In genomic region chr5:125316913-125317545, GRCh38 we compare ENCODE assay signal across 14 cellular contexts.
A peak's percentile ranks its signal among the peaks of the same experiment; 100 is the strongest.
DNase-seq lines count a peak whose midpoint lies in the region; ATAC-seq, FAIRE-seq and TF ChIP-seq lines count a peak whose summit lies in the region.
"Had no signal": no experiment of that assay in that cellular context is flagged by ENCODE, and none has a peak within 500 bp of the region (broad histone marks: within the 10 kb centered on the region; RNA-seq: fewer than 3 reads in every experiment).

No MANE protein-coding gene starts in this region.

- H4K8ac ChIP-seq in H1 (ENCODE audit: extremely low read depth, insufficient read depth, low read length): no peak overlapping the region

- no peak overlapping the region for H3K27ac ChIP-seq in H1 (ENCODE audit: low read depth, low read length)
- H3K27ac ChIP-seq: epithelial cell of prostate had no signal

- no peaks in the 10 kb centered on the region for H3K23me2 ChIP-seq in H1 (ENCODE audit: low read depth, low read length)

- no peak overlapping the region for H3K56ac ChIP-seq in H1 (replicated peaks; ENCODE audit: insufficient read length, low read depth, low read length)

- H3K27ac Mint-ChIP-seq in type B pancreatic cell: peak overlapping the region; percentile 8
- H3K27ac Mint-ChIP-seq in stimulated activated naive B cell treated with anti-CD40 and anti-IgM and Interleukin-4, amounts not matched to agents 10 μg/mL and 1 μg/mL and 100 μg/mL, for 72 hours: no peak overlapping the region

- no peak for TF ChIP-seq CTCF in H1 (IDR thresholded peaks at IDR 0.05; ENCODE audit: control extremely low read depth in 1 of 3, insufficient read depth in 1 of 3, low read depth in 1 of 3, low read length in 3 of 3)
- TF ChIP-seq CTCF in type B pancreatic cell (conservative IDR thresholded peaks at IDR 0.05): no peak

- peak overlapping the region; percentile 28 to 53 for H3K4me2 ChIP-seq in H1 (ENCODE audit: insufficient read depth in 1 of 2, low read depth in 2 of 2, low read length in 2 of 2)

- CTCF ChIA-PET in H1 (lab: Charles Lee; ENCODE audit: partially characterized antibody): no interaction called here

- no peak for FAIRE-seq in H1 (lab: Jason Lieb, UNC)

- no peak overlapping the region for H2BK12ac ChIP-seq in H1 (ENCODE audit: low read depth, low read length)

- no peak overlapping the region for H2BK15ac ChIP-seq in H1 (ENCODE audit: low read length)

- peaks cover 18% of the 10 kb centered on the region for H3K4me1 Mint-ChIP-seq in type B pancreatic cell (ENCODE audit: unreplicated experiment)
- H3K4me1 Mint-ChIP-seq in stimulated activated naive B cell treated with anti-CD40 and anti-IgM and Interleukin-4, amounts not matched to agents 10 μg/mL and 1 μg/mL and 100 μg/mL, for 72 hours: no peaks in the 10 kb centered on the region

- TF ChIP-seq EP300 in H1 (IDR thresholded peaks at IDR 0.05; ENCODE audit: borderline replicate concordance in 1 of 2, low read depth in 2 of 2, low read length in 2 of 2): no peak

- peak overlapping the region; percentile 80 for H4K91ac ChIP-seq in H1 (replicated peaks; ENCODE audit: insufficient read length, low read length)

- H2BK5ac ChIP-seq in H1 (ENCODE audit: low read depth, low read length): peak overlapping the region; percentile 42; the same call in 1 of the 2 replicates

- WGBS in H1 (ENCODE audit: extremely low coverage in 1 of 2, insufficient coverage in 1 of 2, insufficient read length in 1 of 2, insufficient replicate concordance in 2 of 2, low coverage in 1 of 2, low lambda C conversion rate in 2 of 2, missing lambda C conversion rate in 1 of 2), 2 experiments: 54% methylated on average over 7 of the region's 7 CpGs; no CpG with 5 or more reads in 1 of the 2 experiments

- H3K79me1 ChIP-seq in H1 (ENCODE audit: low read depth, low read length): no peaks in the 10 kb centered on the region

- no peak overlapping the region for H3K14ac ChIP-seq in H1 (ENCODE audit: insufficient read length)

- H3K4me1 ChIP-seq in H1 (replicated peaks in 1 of 4; ENCODE audit: control insufficient read depth in 3 of 4, insufficient read depth in 4 of 4, low read length in 3 of 4): peaks cover 0 to 3% (median 1%) of the 10 kb centered on the region in 4 experiments; a peak in 4 of 7 replicates

- H2AFZ ChIP-seq in H1 (ENCODE audit: low read length): 0 out of 2 replicates have a peak overlapping the region, but pooled peaks have one; percentile 11

- no peaks in the 10 kb centered on the region for H3K27me3 Mint-ChIP-seq in type B pancreatic cell
- peaks cover 0 to 6% of the 10 kb centered on the region in 2 donors for H3K27me3 Mint-ChIP-seq in stimulated activated naive B cell treated with anti-CD40 and anti-IgM and Interleukin-4, amounts not matched to agents 10 μg/mL and 1 μg/mL and 100 μg/mL, for 72 hours

- H4K5ac ChIP-seq in H1 (ENCODE audit: insufficient read length, low read depth, low read length): peak overlapping the region; percentile 86

- POLR2A ChIA-PET in H1 (lab: Charles Lee; ENCODE audit: partially characterized antibody): interaction anchor here (0.7 kb wide), 1 partner anchor 32 kb away, joined by 3 read pairs; no protein-coding TSS in a partner anchor

- no peak for ATAC-seq in GM21381 (IDR thresholded peaks at IDR 0.05; ENCODE audit: unreplicated experiment)
- ATAC-seq in stimulated activated naive B cell treated with anti-CD40 and anti-IgM and Interleukin-4, amounts not matched to agents 10 μg/mL and 1 μg/mL and 100 μg/mL, for 72 hours (replicated peaks): no peak
- ATAC-seq: mucosa of descending colon, right cardiac atrium had no signal

- no peaks in the 10 kb centered on the region for H3K79me2 ChIP-seq in H1 (ENCODE audit: control insufficient read depth in 1 of 2, insufficient read depth in 2 of 2, low read length in 2 of 2)

- no peak overlapping the region for H3K9ac ChIP-seq in H1 (replicated peaks in 1 of 4; ENCODE audit: extremely low read depth in 1 of 4, low read depth in 3 of 4, low read length in 3 of 4)

- no peak overlapping the region; the same call in 1 of the 2 replicates for H3K18ac ChIP-seq in H1 (ENCODE audit: extremely low read depth, low read length)

- TF ChIP-seq RAD21 in H1 (IDR thresholded peaks at IDR 0.05 in 1 of 2, conservative IDR thresholded peaks at IDR 0.05 in 1 of 2; ENCODE audit: low read depth in 2 of 2, low read length in 2 of 2): no peak

- H3K9me3 Mint-ChIP-seq in type B pancreatic cell: peaks cover 8% of the 10 kb centered on the region
- H3K9me3 Mint-ChIP-seq in stimulated activated naive B cell treated with anti-CD40 and anti-IgM and Interleukin-4, amounts not matched to agents 10 μg/mL and 1 μg/mL and 100 μg/mL, for 72 hours: peaks cover 19% of the 10 kb centered on the region in 2 donors

- peaks cover 6% of the 10 kb centered on the region for H3K36me3 Mint-ChIP-seq in type B pancreatic cell
- peaks cover 10 to 12% of the 10 kb centered on the region in 2 donors for H3K36me3 Mint-ChIP-seq in stimulated activated naive B cell treated with anti-CD40 and anti-IgM and Interleukin-4, amounts not matched to agents 10 μg/mL and 1 μg/mL and 100 μg/mL, for 72 hours

- no peak overlapping the region for H2BK20ac ChIP-seq in H1 (ENCODE audit: low read length)

- no peak overlapping the region for H2AK5ac ChIP-seq in H1 (ENCODE audit: low read depth, low read length)

- H3K4ac ChIP-seq in H1 (replicated peaks; ENCODE audit: insufficient read length, low read depth, low read length): no peak overlapping the region

- peak overlapping the region; percentile 87 for H2BK120ac ChIP-seq in H1 (replicated peaks; ENCODE audit: low read depth, low read length)

- H3K4me3 ChIP-seq in H1 (ENCODE audit: extremely low read depth in 1 of 4, insufficient read depth in 2 of 4, low read depth in 3 of 4, low read length in 4 of 4): peak overlapping the region in 1 of 4 experiments; percentile 37; a peak in 2 of 8 replicates
- H3K4me3 ChIP-seq: mucosa of descending colon had no signal

- DNase-seq in NCI-H146 treated with DMSO at 0.1 percent for 48 hours (lab: John Stamatoyannopoulos, UW; ENCODE audit: unreplicated experiment): peak; percentile 92
- DNase-seq in NCI-H146 (lab: John Stamatoyannopoulos, UW): no peak
- peak; percentile 90 for DNase-seq in NCI-H2227 (lab: John Stamatoyannopoulos, UW; ENCODE audit: unreplicated experiment)
- no peak for DNase-seq in H1 (ENCODE audit: low read depth in 1 of 2, low spot score in 2 of 2)
- DNase-seq in type B pancreatic cell (ENCODE audit: extremely low spot score, unreplicated experiment): no peak
- no peak for DNase-seq in T1000 (lab: John Stamatoyannopoulos, UW)
- no peak for DNase-seq in stimulated activated naive B cell treated with anti-CD40 and anti-IgM and Interleukin-4, amounts not matched to agents 10 μg/mL and 1 μg/mL and 100 μg/mL, for 72 hours
- DNase-seq: 8988T; activated CD4-positive, alpha-beta T cell treated with anti-CD3 and anti-CD28 coated beads, Interleukin-2, amount 50 U/mL, for 4 hours; activated effector memory CD4-positive, alpha-beta T cell treated with anti-CD3 and anti-CD28 coated beads, Interleukin-2, amount 50 U/mL, for 16 hours; mucosa of descending colon; right cardiac atrium had no signal

- H3K27me3 ChIP-seq in H1 (replicated peaks in 1 of 4; ENCODE audit: control insufficient read depth in 3 of 4, extremely low read depth in 1 of 4, insufficient read depth in 3 of 4, low read length in 3 of 4): no peaks in the 10 kb centered on the region

- H3K23ac ChIP-seq in H1 (ENCODE audit: insufficient read length): no peak overlapping the region

- peaks cover 11 to 17% of the 10 kb centered on the region in 2 experiments for H3K9me3 ChIP-seq in H1 (ENCODE audit: insufficient read depth in 2 of 2, low read depth in 1 of 2, low read length in 1 of 2)
- H3K9me3 ChIP-seq: mucosa of descending colon had no signal

- H3K36me3 ChIP-seq in H1 (ENCODE audit: control insufficient read depth in 2 of 4, insufficient read depth in 4 of 4, low read length in 3 of 4): peaks cover 0 to 3% (median 1%) of the 10 kb centered on the region in 4 experiments; a peak in 2 of 8 replicates

- no peaks in the 10 kb centered on the region for H4K20me1 ChIP-seq in H1 (replicated peaks in 1 of 2; ENCODE audit: control insufficient read depth in 1 of 2, insufficient read depth in 2 of 2, low read length in 2 of 2)

- no peak for TF ChIP-seq POLR2A in H1 (IDR thresholded peaks at IDR 0.05; ENCODE audit: control extremely low read depth in 1 of 2, low read depth in 2 of 2, low read length in 2 of 2)

- no peak overlapping the region for H3K4me3 Mint-ChIP-seq in type B pancreatic cell
- no peak overlapping the region for H3K4me3 Mint-ChIP-seq in stimulated activated naive B cell treated with anti-CD40 and anti-IgM and Interleukin-4, amounts not matched to agents 10 μg/mL and 1 μg/mL and 100 μg/mL, for 72 hours

TF ChIP-seq in H1, 55 proteins besides CTCF, POLR2A, EP300 and RAD21 (continues in another document):
- TF ChIP-seq TAF1 (IDR thresholded peaks at IDR 0.05; ENCODE audit: low read depth, low read length) (no peak), MAFK (IDR thresholded peaks at IDR 0.05; ENCODE audit: low read depth, low read length) (no peak), PHF8 (conservative IDR thresholded peaks at IDR 0.05; ENCODE audit: low read depth, low read length) (no peak), GTF2F1 (IDR thresholded peaks at IDR 0.05; ENCODE audit: borderline replicate concordance, low read depth, low read length) (no peak)

Comparison
In these comparisons a context has a peak if more than half of its experiments do, and no peak if none do; other contexts are left out.
1. DNase-seq: peak in NCI-H146 treated with DMSO at 0.1 percent for 48 hours (single experiment) and NCI-H2227 (single experiment); none in NCI-H146 (single experiment), H1 (0 of 2), type B pancreatic cell (single experiment), T1000 (single experiment) and stimulated activated naive B cell treated with anti-CD40 and anti-IgM and Interleukin-4, amounts not matched to agents 10 μg/mL and 1 μg/mL and 100 μg/mL, for 72 hours (single experiment).